In the genomic region with DNA sequence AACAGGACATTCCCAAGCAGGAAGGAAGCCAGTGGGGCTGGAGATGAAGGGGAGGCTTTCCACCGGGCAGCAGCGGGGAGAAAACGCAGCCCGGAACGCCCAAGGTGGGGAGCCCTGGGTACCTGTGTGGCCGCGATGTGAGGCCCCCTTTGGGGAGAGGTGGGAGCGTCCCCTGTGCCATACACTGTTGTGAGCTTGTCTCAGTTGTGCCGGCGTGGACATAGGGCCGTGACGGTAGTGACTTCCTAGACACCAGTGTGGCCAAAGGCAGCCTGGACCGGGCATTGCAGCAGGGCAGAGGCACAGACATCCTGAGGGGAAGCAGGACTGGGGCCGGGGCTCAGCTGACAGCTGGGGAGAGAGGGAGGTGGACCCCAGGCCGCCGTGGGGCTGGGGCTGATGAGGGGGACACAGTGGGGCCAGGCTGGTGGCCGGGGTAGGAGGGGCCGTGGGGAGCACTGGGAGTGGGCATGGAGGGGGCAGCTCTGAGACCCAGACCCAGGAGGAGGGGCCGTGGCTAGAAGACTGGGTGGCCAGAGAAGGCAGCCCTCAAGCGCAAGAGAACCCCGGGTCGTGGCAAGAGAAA, we compare ENCODE assay signal across 1 cellular context.
TF ChIP-seq lines count a peak whose summit lies in the region.

No MANE protein-coding gene starts in this region.

TF ChIP-seq in WTC11, 78 proteins besides CTCF, POLR2A, EP300 and RAD21 (continued from another document):
- TF ChIP-seq, protein P1, sequence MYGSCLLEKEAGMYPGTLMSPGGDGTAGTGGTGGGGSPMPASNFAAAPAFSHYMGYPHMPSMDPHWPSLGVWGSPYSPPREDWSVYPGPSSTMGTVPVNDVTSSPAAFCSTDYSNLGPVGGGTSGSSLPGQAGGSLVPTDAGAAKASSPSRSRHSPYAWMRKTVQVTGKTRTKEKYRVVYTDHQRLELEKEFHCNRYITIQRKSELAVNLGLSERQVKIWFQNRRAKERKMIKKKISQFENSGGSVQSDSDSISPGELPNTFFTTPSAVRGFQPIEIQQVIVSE (CRISPR knock-in tag; IDR thresholded peaks at IDR 0.05; ENCODE audit: borderline replicate concordance) = no peak
- TF ChIP-seq FOXK1 (CRISPR knock-in tag; IDR thresholded peaks at IDR 0.05) (no peak), GTF2I (CRISPR knock-in tag; conservative IDR thresholded peaks at IDR 0.05) (no peak), FOXJ3 (CRISPR knock-in tag; IDR thresholded peaks at IDR 0.05; ENCODE audit: borderline replicate concordance) (no peak), RORB (CRISPR knock-in tag; IDR thresholded peaks at IDR 0.05) (no peak), SMAD3 (CRISPR knock-in tag; IDR thresholded peaks at IDR 0.05; ENCODE audit: borderline replicate concordance) (no peak), JAZF1 (CRISPR knock-in tag; IDR thresholded peaks at IDR 0.05) (no peak)
